Comparison of ENCODE assay signal across 23 cellular contexts in genomic region chr2:7952046-7952445, GRCh38.
DNase-seq lines count a peak whose midpoint lies in the region; ATAC-seq and TF ChIP-seq lines count a peak whose summit lies in the region.
"Had no signal": no experiment of that assay in that cellular context is flagged by ENCODE, and none has a peak within 500 bp of the region (broad histone marks: within the 10 kb centered on the region; RNA-seq: fewer than 3 reads in every experiment).

No MANE protein-coding gene starts in this region.

- intact Hi-C loops in IMR-90 (cut with micrococcal nuclease) (no loop called here), ovary (cut with DNase I) (no loop called here), CD14-positive monocyte (cut with micrococcal nuclease) (no loop called here)

- H3K9me3 Mint-ChIP-seq in neural progenitor cell (no peaks in the 10 kb centered on the region), CD14-positive monocyte (peaks cover 0 to 2% (median 0%) of the 10 kb centered on the region in 7 donors)
- no peaks in the 10 kb centered on the region for H3K9me3 Mint-ChIP-seq in activated T-cell treated with anti-CD3 and anti-CD28 coated beads, Interleukin-2, amount 50 U/mL, for 24 hours
- H3K9me3 Mint-ChIP-seq: CD4-positive, alpha-beta memory T cell; HFFc6 had no signal

- no peak overlapping the region for H3K4me3 ChIP-seq in IMR-90 (ENCODE audit: insufficient read depth, low read depth, low read length)
- peak overlapping the region in 1 of 2 experiments; percentile 12 for H3K4me3 ChIP-seq in mesenchymal stem cell (ENCODE audit: insufficient read depth in 1 of 2, low read depth in 1 of 2, low read length in 2 of 2)
- H3K4me3 ChIP-seq in neural progenitor cell: no peak overlapping the region
- H3K4me3 ChIP-seq in ovary: no peak overlapping the region
- no peak overlapping the region for H3K4me3 ChIP-seq in mesendoderm (ENCODE audit: low read length)
- H3K4me3 ChIP-seq: A549; BLaER1 treated with 17β-estradiol and CSF1 and Interleukin-3, amounts not matched to agents 10 nM and 100 nM; GM12878; HAP-1 had no signal

- WGBS in IMR-90 (ENCODE audit: extremely low coverage in 2 of 2, insufficient read length in 1 of 2), 2 experiments: no CpG with 5 or more reads among the region's 8 CpGs
- 80% methylated on average over 7 of the region's 8 CpGs for WGBS in mesenchymal stem cell
- whole genome bisulfite sequencing in ovary, 3 donors: 24 to 44% (median 41%) methylated on average over 8 of the region's 8 CpGs
- no CpG with 5 or more reads among the region's 8 CpGs for WGBS in mesendoderm (ENCODE audit: extremely low coverage, insufficient coverage, low lambda C conversion rate)

- H4K20me1 ChIP-seq in IMR-90 (ENCODE audit: insufficient read depth, low read length) (no peaks in the 10 kb centered on the region), neural progenitor cell (ENCODE audit: low read depth) (no peaks in the 10 kb centered on the region)
- H4K20me1 ChIP-seq: BLaER1 treated with 17β-estradiol and CSF1 and Interleukin-3, amounts not matched to agents 10 nM and 100 nM had no signal

- dilution Hi-C loops in IMR-90 (cut with HindIII; ENCODE audit: low sequenced_read_pairs, unreplicated experiment): no loop called here

- H3K18ac ChIP-seq in IMR-90 (ENCODE audit: low read depth, low read length): no peak overlapping the region
- no peak overlapping the region for H3K18ac ChIP-seq in mesenchymal stem cell (ENCODE audit: low read depth in 1 of 2, low read length in 2 of 2)
- no peak overlapping the region for H3K18ac ChIP-seq in mesendoderm (ENCODE audit: low read length)

- H3K4me1 ChIP-seq in IMR-90 (ENCODE audit: control insufficient read depth, insufficient read depth, low read length): no peaks in the 10 kb centered on the region
- peaks cover 3% of the 10 kb centered on the region for H3K4me1 ChIP-seq in mesenchymal stem cell (ENCODE audit: control insufficient read depth, insufficient read depth, low read depth, low read length)
- peaks cover 6% of the 10 kb centered on the region for H3K4me1 ChIP-seq in neural progenitor cell
- H3K4me1 ChIP-seq in ovary (ENCODE audit: insufficient read depth): peaks cover 10% of the 10 kb centered on the region
- H3K4me1 ChIP-seq in mesendoderm (ENCODE audit: control insufficient read depth, low read depth, low read length): no peaks in the 10 kb centered on the region
- H3K4me1 ChIP-seq: A549; BLaER1 treated with 17β-estradiol and CSF1 and Interleukin-3, amounts not matched to agents 10 nM and 100 nM; HAP-1 had no signal

- H3K4ac ChIP-seq in IMR-90 (ENCODE audit: low read depth, low read length): no peak overlapping the region
- H3K4ac ChIP-seq in mesenchymal stem cell (ENCODE audit: low read depth in 1 of 2, low read length in 2 of 2): no peak overlapping the region
- H3K4ac ChIP-seq in mesendoderm (ENCODE audit: low read depth, low read length): no peak overlapping the region

- in situ Hi-C loops in IMR-90 (cut with MboI; ENCODE audit: low sequenced_read_pairs): no loop called here

- H3K27ac Mint-ChIP-seq in neural progenitor cell (peak overlapping the region; percentile 3), CD14-positive monocyte (no peak overlapping the region)
- no peak overlapping the region for H3K27ac Mint-ChIP-seq in activated T-cell treated with anti-CD3 and anti-CD28 coated beads, Interleukin-2, amount 50 U/mL, for 24 hours
- H3K27ac Mint-ChIP-seq: CD4-positive, alpha-beta memory T cell; HFFc6 had no signal

- H3K9me1 ChIP-seq in IMR-90 (ENCODE audit: insufficient read depth, low read length): no peaks in the 10 kb centered on the region

- H3K9ac ChIP-seq in IMR-90 (ENCODE audit: low read depth, low read length) (no peak overlapping the region), mesenchymal stem cell (ENCODE audit: low read length) (peak overlapping the region; percentile 40), neural progenitor cell (no peak overlapping the region), mesendoderm (ENCODE audit: low read length) (no peak overlapping the region)
- H3K9ac ChIP-seq: BLaER1 treated with 17β-estradiol and CSF1 and Interleukin-3, amounts not matched to agents 10 nM and 100 nM had no signal

- no peak overlapping the region for H3K14ac ChIP-seq in IMR-90 (replicated peaks; ENCODE audit: low read depth, low read length)
- H3K14ac ChIP-seq in mesenchymal stem cell (ENCODE audit: low read length in 2 of 2): no peak overlapping the region

- H2BK15ac ChIP-seq in IMR-90 (ENCODE audit: low read depth, low read length): no peak overlapping the region
- no peak overlapping the region for H2BK15ac ChIP-seq in mesenchymal stem cell (ENCODE audit: low read depth, poor library complexity, severe bottlenecking)
- H2BK15ac ChIP-seq in mesendoderm (replicated peaks; ENCODE audit: low read depth): no peak overlapping the region

- no peak overlapping the region for H3K23ac ChIP-seq in IMR-90 (ENCODE audit: low read depth, low read length)
- no peak overlapping the region for H3K23ac ChIP-seq in mesenchymal stem cell (ENCODE audit: low read length in 2 of 2)
- no peak overlapping the region for H3K23ac ChIP-seq in mesendoderm (ENCODE audit: low read length)

- H3K4me3 Mint-ChIP-seq in neural progenitor cell (no peak overlapping the region), CD14-positive monocyte (no peak overlapping the region)
- H3K4me3 Mint-ChIP-seq in activated T-cell treated with anti-CD3 and anti-CD28 coated beads, Interleukin-2, amount 50 U/mL, for 24 hours: no peak overlapping the region
- H3K4me3 Mint-ChIP-seq: CD4-positive, alpha-beta memory T cell; HFFc6 had no signal

- H3K56ac ChIP-seq in IMR-90 (ENCODE audit: extremely low read depth, insufficient read depth, low read length) (no peak overlapping the region), mesendoderm (ENCODE audit: low read length) (no peak overlapping the region)

- H3K4me1 Mint-ChIP-seq in neural progenitor cell (peaks cover 30% of the 10 kb centered on the region), CD14-positive monocyte (no peaks in the 10 kb centered on the region)
- no peaks in the 10 kb centered on the region for H3K4me1 Mint-ChIP-seq in activated T-cell treated with anti-CD3 and anti-CD28 coated beads, Interleukin-2, amount 50 U/mL, for 24 hours (ENCODE audit: low read depth)
- H3K4me1 Mint-ChIP-seq: CD4-positive, alpha-beta memory T cell had no signal

- H3K36me3 ChIP-seq in IMR-90 (ENCODE audit: control insufficient read depth, insufficient read depth, low read length) (no peaks in the 10 kb centered on the region), mesenchymal stem cell (ENCODE audit: control insufficient read depth in 1 of 2, insufficient read depth in 2 of 2, low read depth in 1 of 2, low read length in 2 of 2) (no peaks in the 10 kb centered on the region), neural progenitor cell (no peaks in the 10 kb centered on the region), ovary (no peaks in the 10 kb centered on the region), mesendoderm (ENCODE audit: control insufficient read depth, insufficient read depth, low read length) (no peaks in the 10 kb centered on the region)
- H3K36me3 ChIP-seq: BE2C; BLaER1 treated with 17β-estradiol and CSF1 and Interleukin-3, amounts not matched to agents 10 nM and 100 nM; HAP-1 had no signal

- H3K9me3 ChIP-seq in IMR-90 (ENCODE audit: control insufficient read depth, insufficient read depth, low read length) (no peaks in the 10 kb centered on the region), mesenchymal stem cell (ENCODE audit: control insufficient read depth, low read length) (no peaks in the 10 kb centered on the region), neural progenitor cell (ENCODE audit: low read depth) (no peaks in the 10 kb centered on the region), ovary (no peaks in the 10 kb centered on the region)
- H3K9me3 ChIP-seq: A549; BE2C; BLaER1 treated with 17β-estradiol and CSF1 and Interleukin-3, amounts not matched to agents 10 nM and 100 nM; HAP-1 had no signal

- H3K27me3 ChIP-seq in IMR-90 (ENCODE audit: control insufficient read depth, insufficient read depth, low read length) (peaks cover 6% of the 10 kb centered on the region), mesenchymal stem cell (ENCODE audit: control insufficient read depth in 1 of 2, insufficient read depth in 1 of 2, low read length in 2 of 2) (no peaks in the 10 kb centered on the region), neural progenitor cell (no peaks in the 10 kb centered on the region), ovary (no peaks in the 10 kb centered on the region), mesendoderm (ENCODE audit: insufficient read depth, low read length, poor library complexity) (no peaks in the 10 kb centered on the region)
- H3K27me3 ChIP-seq: BE2C; BLaER1 treated with 17β-estradiol and CSF1 and Interleukin-3, amounts not matched to agents 10 nM and 100 nM had no signal

- H2AK5ac ChIP-seq in IMR-90 (ENCODE audit: low read depth, low read length): no peak overlapping the region
- H2AK5ac ChIP-seq in mesenchymal stem cell (ENCODE audit: low read length, severe bottlenecking): no peak overlapping the region
- H2AK5ac ChIP-seq in mesendoderm (ENCODE audit: low read length): no peak overlapping the region

- H2AFZ ChIP-seq in IMR-90 (replicated peaks; ENCODE audit: low read length, poor library complexity) (no peak overlapping the region), mesenchymal stem cell (ENCODE audit: low read depth, low read length) (no peak overlapping the region), neural progenitor cell (replicated peaks) (no peak overlapping the region)

- no peak for DNase-seq in IMR-90
- DNase-seq in mesenchymal stem cell: no peak
- DNase-seq in neural progenitor cell (ENCODE audit: low spot score): no peak
- peak in 3 of 5 donors; percentile 36 to 59 (median 57) for DNase-seq in ovary
- no peak for DNase-seq in CD14-positive monocyte (ENCODE audit: low spot score)
- DNase-seq in GM10266 (ENCODE audit: extremely low spot score): no peak
- DNase-seq in activated T-cell treated with anti-CD3 and anti-CD28 coated beads, Interleukin-2, amount 50 U/mL, for 24 hours: no peak
- DNase-seq in mesendoderm: no peak
- DNase-seq: 8988T; ACHN; AML-193; BE2C; Calu3; CD4-positive, alpha-beta memory T cell; COR-L47; DMS153; DND-41; GOT3; HFFc6 had no signal

- POLR2A ChIA-PET in IMR-90 (lab: Charles Lee; ENCODE audit: unreplicated experiment): no interaction called here

- no peak for TF ChIP-seq POLR2A in IMR-90 (IDR thresholded peaks at IDR 0.05; ENCODE audit: low read depth, low read length)
- TF ChIP-seq POLR2A in ovary (IDR thresholded peaks at IDR 0.05): no peak

- no peak overlapping the region for H2AK9ac ChIP-seq in IMR-90 (replicated peaks; ENCODE audit: low read depth, low read length, poor library complexity)

- H2BK5ac ChIP-seq in IMR-90 (ENCODE audit: low read depth, low read length, poor library complexity, severe bottlenecking) (no peak overlapping the region), mesenchymal stem cell (ENCODE audit: low read depth, low read length, poor library complexity, severe bottlenecking) (no peak overlapping the region), mesendoderm (ENCODE audit: low read length) (no peak overlapping the region)

- H4K8ac ChIP-seq in IMR-90 (ENCODE audit: low read depth in 2 of 2, low read length in 2 of 2) (no peak overlapping the region), mesenchymal stem cell (ENCODE audit: low read length) (no peak overlapping the region), mesendoderm (ENCODE audit: low read depth, low read length) (no peak overlapping the region)

- H4K5ac ChIP-seq in IMR-90 (ENCODE audit: low read depth, low read length): no peak overlapping the region
- no peak overlapping the region for H4K5ac ChIP-seq in mesendoderm (ENCODE audit: low read length)

- TF ChIP-seq CTCF in IMR-90 (conservative IDR thresholded peaks at IDR 0.05; ENCODE audit: low read depth, low read length) (no peak), neural progenitor cell (IDR thresholded peaks at IDR 0.05) (no peak), ovary (IDR thresholded peaks at IDR 0.05) (no peak), CD14-positive monocyte (IDR thresholded peaks at IDR 0.05) (no peak), GM10266 (IDR thresholded peaks at IDR 0.05; ENCODE audit: control insufficient read depth, insufficient read depth, low read depth, missing control alignments) (no peak)

- H2BK12ac ChIP-seq in mesenchymal stem cell (ENCODE audit: low read length in 2 of 2): no peak overlapping the region

- H2BK120ac ChIP-seq in IMR-90 (ENCODE audit: low read depth, low read length) (no peak overlapping the region), mesenchymal stem cell (ENCODE audit: low read depth, low read length) (no peak overlapping the region), mesendoderm (ENCODE audit: low read depth, low read length) (no peak overlapping the region)

- no peaks in the 10 kb centered on the region for H3K79me1 ChIP-seq in IMR-90 (ENCODE audit: low read depth in 1 of 2, low read length in 2 of 2)
- no peaks in the 10 kb centered on the region for H3K79me1 ChIP-seq in mesenchymal stem cell (replicated peaks; ENCODE audit: low read length, poor library complexity, severe bottlenecking)
- no peaks in the 10 kb centered on the region for H3K79me1 ChIP-seq in mesendoderm (ENCODE audit: low read length)

- H3K79me2 ChIP-seq in neural progenitor cell (ENCODE audit: low read depth) (no peaks in the 10 kb centered on the region), mesendoderm (ENCODE audit: control insufficient read depth, insufficient read depth, low read length) (no peaks in the 10 kb centered on the region)

- H4K91ac ChIP-seq in IMR-90 (ENCODE audit: insufficient read depth, low read depth, low read length): no peak overlapping the region
- H4K91ac ChIP-seq in mesenchymal stem cell (ENCODE audit: low read length): no peak overlapping the region

- no TSS peak for BruUV-seq in IMR-90 (replicated peaks; lab: Mats Ljungman, UMichigan)

- no peak overlapping the region for H2BK20ac ChIP-seq in IMR-90 (ENCODE audit: low read depth, low read length)

- H3K36me3 Mint-ChIP-seq in neural progenitor cell (no peaks in the 10 kb centered on the region), CD14-positive monocyte (no peaks in the 10 kb centered on the region)
- no peaks in the 10 kb centered on the region for H3K36me3 Mint-ChIP-seq in activated T-cell treated with anti-CD3 and anti-CD28 coated beads, Interleukin-2, amount 50 U/mL, for 24 hours (ENCODE audit: low read depth)
- H3K36me3 Mint-ChIP-seq: CD4-positive, alpha-beta memory T cell had no signal

- TF ChIP-seq RAD21 in IMR-90 (IDR thresholded peaks at IDR 0.05; ENCODE audit: low read length): no peak

- H3K27ac ChIP-seq in IMR-90 (ENCODE audit: insufficient read depth, low read length) (no peak overlapping the region), mesenchymal stem cell (ENCODE audit: low read length, poor library complexity, severe bottlenecking) (no peak overlapping the region), neural progenitor cell (no peak overlapping the region), ovary (peak overlapping the region in 1 of 2 donors; percentile 27), mesendoderm (ENCODE audit: low read depth, low read length) (no peak overlapping the region)
- H3K27ac ChIP-seq: A549; BLaER1 treated with 17β-estradiol and CSF1 and Interleukin-3, amounts not matched to agents 10 nM and 100 nM had no signal

- no peak for TF ChIP-seq EP300 in ovary (IDR thresholded peaks at IDR 0.05)

- CTCF ChIA-PET in IMR-90 (lab: Yijun Ruan, JAX): interaction anchor here (1.2 kb wide), 1 partner anchor 11 kb away, joined by 3 read pairs; no protein-coding TSS in a partner anchor

- no peak for ATAC-seq in IMR-90 (ENCODE audit: low read depth)
- ATAC-seq: A549, GM12878 had no signal

- H3F3A ChIP-seq in neural progenitor cell (ENCODE audit: low read depth): no peaks in the 10 kb centered on the region

- peak overlapping the region; percentile 7; the same call in 1 of the 2 replicates for H3K4me2 ChIP-seq in IMR-90 (ENCODE audit: low read depth, low read length)
- no peak overlapping the region for H3K4me2 ChIP-seq in mesenchymal stem cell (ENCODE audit: low read length, poor library complexity, severe bottlenecking)
- H3K4me2 ChIP-seq in neural progenitor cell: no peak overlapping the region
- H3K4me2 ChIP-seq in mesendoderm (ENCODE audit: low read length): no peak overlapping the region
- H3K4me2 ChIP-seq: A549; BLaER1 treated with 17β-estradiol and CSF1 and Interleukin-3, amounts not matched to agents 10 nM and 100 nM had no signal

- H3K27me3 Mint-ChIP-seq in neural progenitor cell (ENCODE audit: insufficient read depth, low read depth): peaks cover 6% of the 10 kb centered on the region
- peaks cover 0 to 3% (median 2%) of the 10 kb centered on the region in 3 donors for H3K27me3 Mint-ChIP-seq in CD14-positive monocyte (ENCODE audit: low read depth in 3 of 3)
- no peaks in the 10 kb centered on the region for H3K27me3 Mint-ChIP-seq in activated T-cell treated with anti-CD3 and anti-CD28 coated beads, Interleukin-2, amount 50 U/mL, for 24 hours
- H3K27me3 Mint-ChIP-seq: CD4-positive, alpha-beta memory T cell had no signal

Comparison
In these comparisons a context has a peak if more than half of its experiments do, and no peak if none do; other contexts are left out.
1. DNase-seq: peak in ovary (3 of 5); none in IMR-90 (single experiment), mesenchymal stem cell (single experiment), neural progenitor cell (single experiment), CD14-positive monocyte (single experiment), GM10266 (single experiment), activated T-cell treated with anti-CD3 and anti-CD28 coated beads, Interleukin-2, amount 50 U/mL, for 24 hours (single experiment) and mesendoderm (single experiment).